In genomic region chr7:130988443-130988842, GRCh38 we compare ENCODE assay signal across 10 cellular contexts.
DNase-seq lines count a peak whose midpoint lies in the region; ATAC-seq and TF ChIP-seq lines count a peak whose summit lies in the region.
"Had no signal": no experiment of that assay in that cellular context is flagged by ENCODE, and none has a peak within 500 bp of the region (broad histone marks: within the 10 kb centered on the region; RNA-seq: fewer than 3 reads in every experiment).

No MANE protein-coding gene starts in this region.

- H3K27ac ChIP-seq in thyroid gland: peak overlapping the region; percentile 8 to 76 (median 61)
- H3K27ac ChIP-seq: KMS-11 had no signal

- peak overlapping the region; percentile 83 for H3K27ac Mint-ChIP-seq in activated naive CD4-positive, alpha-beta T cell treated with anti-CD3 and anti-CD28 coated beads for 36 hours
- peak overlapping the region; percentile 50 for H3K27ac Mint-ChIP-seq in activated T-helper 1 cell treated with anti-CD3 and anti-CD28 coated beads, Interleukin-12 subunit alpha, Interleukin-12 subunit beta, Interleukin-2, Interleukin-4 antibody, amounts not matched to agents 30 ng/mL and 10 ng/mL and 1 ng/mL, durations not matched to agents 14 hours and 24 hours and 36 hours

- no peaks in the 10 kb centered on the region for H3K9me3 ChIP-seq in thyroid gland

- peaks cover 78% of the 10 kb centered on the region for H3K4me1 Mint-ChIP-seq in activated naive CD4-positive, alpha-beta T cell treated with anti-CD3 and anti-CD28 coated beads for 36 hours (ENCODE audit: low read depth)
- H3K4me1 Mint-ChIP-seq in activated T-helper 1 cell treated with anti-CD3 and anti-CD28 coated beads, Interleukin-12 subunit alpha, Interleukin-12 subunit beta, Interleukin-2, Interleukin-4 antibody, amounts not matched to agents 30 ng/mL and 10 ng/mL and 1 ng/mL, durations not matched to agents 14 hours and 24 hours and 36 hours (ENCODE audit: low read depth): peaks cover 44% of the 10 kb centered on the region

- WGBS in thyroid gland, 2 donors: 15 to 21% methylated on average over 5 of the region's 5 CpGs

- no peak overlapping the region for H3K4me3 Mint-ChIP-seq in activated naive CD4-positive, alpha-beta T cell treated with anti-CD3 and anti-CD28 coated beads for 36 hours
- no peak overlapping the region for H3K4me3 Mint-ChIP-seq in activated T-helper 1 cell treated with anti-CD3 and anti-CD28 coated beads, Interleukin-12 subunit alpha, Interleukin-12 subunit beta, Interleukin-2, Interleukin-4 antibody, amounts not matched to agents 30 ng/mL and 10 ng/mL and 1 ng/mL, durations not matched to agents 14 hours and 24 hours and 36 hours

- no peak for TF ChIP-seq POLR2A in thyroid gland (IDR thresholded peaks at IDR 0.05)

- DNase-seq in activated naive CD4-positive, alpha-beta T cell treated with anti-CD3 and anti-CD28 coated beads for 36 hours: peak; percentile 57
- DNase-seq in activated naive CD4-positive, alpha-beta T cell treated with anti-CD3 and anti-CD28 coated beads, Interleukin-2, amount 50 U/mL, for 16 hours: no peak
- DNase-seq in activated T-helper 1 cell treated with anti-CD3 and anti-CD28 coated beads, Interleukin-12 subunit alpha, Interleukin-12 subunit beta, Interleukin-2, Interleukin-4 antibody, amounts not matched to agents 30 ng/mL and 10 ng/mL and 1 ng/mL, durations not matched to agents 14 hours and 24 hours and 36 hours (ENCODE audit: low spot score): no peak
- no peak for DNase-seq in left lobe of liver (ENCODE audit: low spot score)
- no peak for DNase-seq in thyroid gland
- DNase-seq in DMS153 treated with DMSO at 0.1 percent for 48 hours (lab: John Stamatoyannopoulos, UW; ENCODE audit: unreplicated experiment): no peak
- no peak for DNase-seq in NCI-H1436 treated with DMSO at 0.1 percent for 48 hours (lab: John Stamatoyannopoulos, UW)
- DNase-seq: stimulated activated CD4-positive, alpha-beta T cell treated with anti-CD3 and anti-CD28 coated beads, Interleukin-4, amount 100 ng/mL, for 4 hours had no signal

- peak; percentile 47 for ATAC-seq in left lobe of liver
- ATAC-seq in HG03280 (IDR thresholded peaks at IDR 0.05; ENCODE audit: unreplicated experiment): no peak

- no peaks in the 10 kb centered on the region for H3K27me3 Mint-ChIP-seq in activated naive CD4-positive, alpha-beta T cell treated with anti-CD3 and anti-CD28 coated beads for 36 hours (ENCODE audit: low read depth)
- H3K27me3 Mint-ChIP-seq in activated T-helper 1 cell treated with anti-CD3 and anti-CD28 coated beads, Interleukin-12 subunit alpha, Interleukin-12 subunit beta, Interleukin-2, Interleukin-4 antibody, amounts not matched to agents 30 ng/mL and 10 ng/mL and 1 ng/mL, durations not matched to agents 14 hours and 24 hours and 36 hours (ENCODE audit: insufficient read depth): no peaks in the 10 kb centered on the region

- H3K36me3 Mint-ChIP-seq in activated naive CD4-positive, alpha-beta T cell treated with anti-CD3 and anti-CD28 coated beads for 36 hours (ENCODE audit: low read depth): no peaks in the 10 kb centered on the region
- peaks cover 13% of the 10 kb centered on the region for H3K36me3 Mint-ChIP-seq in activated T-helper 1 cell treated with anti-CD3 and anti-CD28 coated beads, Interleukin-12 subunit alpha, Interleukin-12 subunit beta, Interleukin-2, Interleukin-4 antibody, amounts not matched to agents 30 ng/mL and 10 ng/mL and 1 ng/mL, durations not matched to agents 14 hours and 24 hours and 36 hours (ENCODE audit: low read depth)

- peaks cover 66 to 79% of the 10 kb centered on the region in 2 donors for H3K4me1 ChIP-seq in thyroid gland

- CTCF ChIA-PET in activated naive CD4-positive, alpha-beta T cell treated with anti-CD3 and anti-CD28 coated beads for 36 hours (lab: Charles Lee): interaction anchor here (0.6 to 2.0 kb wide), 8 partner anchors 8 to 175 kb away, joined by 3 to 6 read pairs (median 4); no protein-coding TSS in a partner anchor

- H3K4me3 ChIP-seq in thyroid gland (replicated peaks in 1 of 3): no peak overlapping the region

- intact Hi-C loops in activated naive CD4-positive, alpha-beta T cell treated with anti-CD3 and anti-CD28 coated beads for 36 hours (cut with micrococcal nuclease): loop anchor here (1.0 kb wide), 1 partner anchor 9 kb away; no protein-coding TSS in a partner anchor
- intact Hi-C loops in activated T-helper 1 cell treated with anti-CD3 and anti-CD28 coated beads, Interleukin-12 subunit alpha, Interleukin-12 subunit beta, Interleukin-2, Interleukin-4 antibody, amounts not matched to agents 30 ng/mL and 10 ng/mL and 1 ng/mL, durations not matched to agents 14 hours and 24 hours and 36 hours (cut with micrococcal nuclease): loop anchor here (2.0 kb wide), 1 partner anchor 16 kb away; no protein-coding TSS in a partner anchor
- intact Hi-C loops in thyroid gland (cut with DNase I): no loop called here

- peaks cover 3 to 4% of the 10 kb centered on the region in 2 donors for H3K36me3 ChIP-seq in thyroid gland

- no peaks in the 10 kb centered on the region for H3K27me3 ChIP-seq in thyroid gland

- H3K9me3 Mint-ChIP-seq in activated naive CD4-positive, alpha-beta T cell treated with anti-CD3 and anti-CD28 coated beads for 36 hours: no peaks in the 10 kb centered on the region
- H3K9me3 Mint-ChIP-seq in activated T-helper 1 cell treated with anti-CD3 and anti-CD28 coated beads, Interleukin-12 subunit alpha, Interleukin-12 subunit beta, Interleukin-2, Interleukin-4 antibody, amounts not matched to agents 30 ng/mL and 10 ng/mL and 1 ng/mL, durations not matched to agents 14 hours and 24 hours and 36 hours: no peaks in the 10 kb centered on the region

- no peak for TF ChIP-seq CTCF in thyroid gland (IDR thresholded peaks at IDR 0.05)
